In the genomic region with DNA sequence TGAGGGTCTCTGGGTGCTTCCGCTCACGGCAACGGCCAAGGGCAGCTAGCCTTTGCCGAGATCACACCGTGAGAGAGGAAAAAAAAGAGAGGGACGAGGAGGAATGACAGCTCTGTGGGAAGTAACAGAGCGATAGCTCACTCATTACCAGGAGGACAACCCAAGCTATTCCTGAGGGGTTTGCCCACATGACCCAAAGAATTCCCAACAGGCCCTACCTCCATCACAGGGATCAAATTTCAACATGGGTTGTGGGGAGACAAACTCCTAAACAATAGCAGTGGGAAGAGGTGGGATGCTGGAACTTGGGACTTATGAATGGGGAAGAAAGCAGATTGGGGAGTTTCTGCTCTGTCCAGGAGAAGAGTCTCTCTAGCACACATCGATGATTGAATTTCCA, we compare ENCODE assay signal across 1 cellular context.
TF ChIP-seq lines count a peak whose summit lies in the region.

No MANE protein-coding gene starts in this region.

TF ChIP-seq in GM23338, 12 proteins besides CTCF, POLR2A, EP300 and RAD21:
- TF ChIP-seq, protein P1, sequence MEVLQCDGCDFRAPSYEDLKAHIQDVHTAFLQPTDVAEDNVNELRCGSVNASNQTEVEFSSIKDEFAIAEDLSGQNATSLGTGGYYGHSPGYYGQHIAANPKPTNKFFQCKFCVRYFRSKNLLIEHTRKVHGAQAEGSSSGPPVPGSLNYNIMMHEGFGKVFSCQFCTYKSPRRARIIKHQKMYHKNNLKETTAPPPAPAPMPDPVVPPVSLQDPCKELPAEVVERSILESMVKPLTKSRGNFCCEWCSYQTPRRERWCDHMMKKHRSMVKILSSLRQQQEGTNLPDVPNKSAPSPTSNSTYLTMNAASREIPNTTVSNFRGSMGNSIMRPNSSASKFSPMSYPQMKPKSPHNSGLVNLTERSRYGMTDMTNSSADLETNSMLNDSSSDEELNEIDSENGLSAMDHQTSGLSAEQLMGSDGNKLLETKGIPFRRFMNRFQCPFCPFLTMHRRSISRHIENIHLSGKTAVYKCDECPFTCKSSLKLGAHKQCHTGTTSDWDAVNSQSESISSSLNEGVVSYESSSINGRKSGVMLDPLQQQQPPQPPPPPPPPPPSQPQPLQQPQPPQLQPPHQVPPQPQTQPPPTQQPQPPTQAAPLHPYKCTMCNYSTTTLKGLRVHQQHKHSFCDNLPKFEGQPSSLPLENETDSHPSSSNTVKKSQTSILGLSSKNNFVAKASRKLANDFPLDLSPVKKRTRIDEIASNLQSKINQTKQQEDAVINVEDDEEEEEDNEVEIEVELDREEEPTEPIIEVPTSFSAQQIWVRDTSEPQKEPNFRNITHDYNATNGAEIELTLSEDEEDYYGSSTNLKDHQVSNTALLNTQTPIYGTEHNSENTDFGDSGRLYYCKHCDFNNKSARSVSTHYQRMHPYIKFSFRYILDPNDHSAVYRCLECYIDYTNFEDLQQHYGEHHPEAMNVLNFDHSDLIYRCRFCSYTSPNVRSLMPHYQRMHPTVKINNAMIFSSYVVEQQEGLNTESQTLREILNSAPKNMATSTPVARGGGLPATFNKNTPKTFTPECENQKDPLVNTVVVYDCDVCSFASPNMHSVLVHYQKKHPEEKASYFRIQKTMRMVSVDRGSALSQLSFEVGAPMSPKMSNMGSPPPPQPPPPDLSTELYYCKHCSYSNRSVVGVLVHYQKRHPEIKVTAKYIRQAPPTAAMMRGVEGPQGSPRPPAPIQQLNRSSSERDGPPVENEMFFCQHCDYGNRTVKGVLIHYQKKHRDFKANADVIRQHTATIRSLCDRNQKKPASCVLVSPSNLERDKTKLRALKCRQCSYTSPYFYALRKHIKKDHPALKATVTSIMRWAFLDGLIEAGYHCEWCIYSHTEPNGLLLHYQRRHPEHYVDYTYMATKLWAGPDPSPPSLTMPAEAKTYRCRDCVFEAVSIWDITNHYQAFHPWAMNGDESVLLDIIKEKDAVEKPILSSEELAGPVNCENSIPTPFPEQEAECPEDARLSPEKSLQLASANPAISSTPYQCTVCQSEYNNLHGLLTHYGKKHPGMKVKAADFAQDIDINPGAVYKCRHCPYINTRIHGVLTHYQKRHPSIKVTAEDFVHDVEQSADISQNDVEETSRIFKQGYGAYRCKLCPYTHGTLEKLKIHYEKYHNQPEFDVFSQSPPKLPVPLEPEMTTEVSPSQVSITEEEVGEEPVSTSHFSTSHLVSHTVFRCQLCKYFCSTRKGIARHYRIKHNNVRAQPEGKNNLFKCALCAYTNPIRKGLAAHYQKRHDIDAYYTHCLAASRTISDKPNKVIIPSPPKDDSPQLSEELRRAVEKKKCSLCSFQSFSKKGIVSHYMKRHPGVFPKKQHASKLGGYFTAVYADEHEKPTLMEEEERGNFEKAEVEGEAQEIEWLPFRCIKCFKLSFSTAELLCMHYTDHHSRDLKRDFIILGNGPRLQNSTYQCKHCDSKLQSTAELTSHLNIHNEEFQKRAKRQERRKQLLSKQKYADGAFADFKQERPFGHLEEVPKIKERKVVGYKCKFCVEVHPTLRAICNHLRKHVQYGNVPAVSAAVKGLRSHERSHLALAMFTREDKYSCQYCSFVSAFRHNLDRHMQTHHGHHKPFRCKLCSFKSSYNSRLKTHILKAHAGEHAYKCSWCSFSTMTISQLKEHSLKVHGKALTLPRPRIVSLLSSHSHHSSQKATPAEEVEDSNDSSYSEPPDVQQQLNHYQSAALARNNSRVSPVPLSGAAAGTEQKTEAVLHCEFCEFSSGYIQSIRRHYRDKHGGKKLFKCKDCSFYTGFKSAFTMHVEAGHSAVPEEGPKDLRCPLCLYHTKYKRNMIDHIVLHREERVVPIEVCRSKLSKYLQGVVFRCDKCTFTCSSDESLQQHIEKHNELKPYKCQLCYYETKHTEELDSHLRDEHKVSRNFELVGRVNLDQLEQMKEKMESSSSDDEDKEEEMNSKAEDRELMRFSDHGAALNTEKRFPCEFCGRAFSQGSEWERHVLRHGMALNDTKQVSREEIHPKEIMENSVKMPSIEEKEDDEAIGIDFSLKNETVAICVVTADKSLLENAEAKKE (CRISPR knock-in tag; IDR thresholded peaks at IDR 0.05) = no peak
- TF ChIP-seq, protein P2, sequence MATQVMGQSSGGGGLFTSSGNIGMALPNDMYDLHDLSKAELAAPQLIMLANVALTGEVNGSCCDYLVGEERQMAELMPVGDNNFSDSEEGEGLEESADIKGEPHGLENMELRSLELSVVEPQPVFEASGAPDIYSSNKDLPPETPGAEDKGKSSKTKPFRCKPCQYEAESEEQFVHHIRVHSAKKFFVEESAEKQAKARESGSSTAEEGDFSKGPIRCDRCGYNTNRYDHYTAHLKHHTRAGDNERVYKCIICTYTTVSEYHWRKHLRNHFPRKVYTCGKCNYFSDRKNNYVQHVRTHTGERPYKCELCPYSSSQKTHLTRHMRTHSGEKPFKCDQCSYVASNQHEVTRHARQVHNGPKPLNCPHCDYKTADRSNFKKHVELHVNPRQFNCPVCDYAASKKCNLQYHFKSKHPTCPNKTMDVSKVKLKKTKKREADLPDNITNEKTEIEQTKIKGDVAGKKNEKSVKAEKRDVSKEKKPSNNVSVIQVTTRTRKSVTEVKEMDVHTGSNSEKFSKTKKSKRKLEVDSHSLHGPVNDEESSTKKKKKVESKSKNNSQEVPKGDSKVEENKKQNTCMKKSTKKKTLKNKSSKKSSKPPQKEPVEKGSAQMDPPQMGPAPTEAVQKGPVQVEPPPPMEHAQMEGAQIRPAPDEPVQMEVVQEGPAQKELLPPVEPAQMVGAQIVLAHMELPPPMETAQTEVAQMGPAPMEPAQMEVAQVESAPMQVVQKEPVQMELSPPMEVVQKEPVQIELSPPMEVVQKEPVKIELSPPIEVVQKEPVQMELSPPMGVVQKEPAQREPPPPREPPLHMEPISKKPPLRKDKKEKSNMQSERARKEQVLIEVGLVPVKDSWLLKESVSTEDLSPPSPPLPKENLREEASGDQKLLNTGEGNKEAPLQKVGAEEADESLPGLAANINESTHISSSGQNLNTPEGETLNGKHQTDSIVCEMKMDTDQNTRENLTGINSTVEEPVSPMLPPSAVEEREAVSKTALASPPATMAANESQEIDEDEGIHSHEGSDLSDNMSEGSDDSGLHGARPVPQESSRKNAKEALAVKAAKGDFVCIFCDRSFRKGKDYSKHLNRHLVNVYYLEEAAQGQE (IDR thresholded peaks at IDR 0.05; ENCODE audit: unreplicated experiment) = no peak
- no peak for TF ChIP-seq EZH2 (IDR thresholded peaks at IDR 0.05; ENCODE audit: low read depth, unreplicated experiment)
- no peak for TF ChIP-seq JUNB (IDR thresholded peaks at IDR 0.05; ENCODE audit: unreplicated experiment)
- TF ChIP-seq EZH2phosphoT487 (IDR thresholded peaks at IDR 0.05; ENCODE audit: unreplicated experiment) = no peak
- TF ChIP-seq ZNF114 (CRISPR knock-in tag; IDR thresholded peaks at IDR 0.05) = no peak
- no peak for TF ChIP-seq POLR2AphosphoS5 (IDR thresholded peaks at IDR 0.05; ENCODE audit: low read depth)
- no peak for TF ChIP-seq CREB1 (CRISPR knock-in tag; IDR thresholded peaks at IDR 0.05; ENCODE audit: low read depth)
- no peak for TF ChIP-seq STAT1 (IDR thresholded peaks at IDR 0.05; ENCODE audit: unreplicated experiment)
- TF ChIP-seq, protein P3, sequence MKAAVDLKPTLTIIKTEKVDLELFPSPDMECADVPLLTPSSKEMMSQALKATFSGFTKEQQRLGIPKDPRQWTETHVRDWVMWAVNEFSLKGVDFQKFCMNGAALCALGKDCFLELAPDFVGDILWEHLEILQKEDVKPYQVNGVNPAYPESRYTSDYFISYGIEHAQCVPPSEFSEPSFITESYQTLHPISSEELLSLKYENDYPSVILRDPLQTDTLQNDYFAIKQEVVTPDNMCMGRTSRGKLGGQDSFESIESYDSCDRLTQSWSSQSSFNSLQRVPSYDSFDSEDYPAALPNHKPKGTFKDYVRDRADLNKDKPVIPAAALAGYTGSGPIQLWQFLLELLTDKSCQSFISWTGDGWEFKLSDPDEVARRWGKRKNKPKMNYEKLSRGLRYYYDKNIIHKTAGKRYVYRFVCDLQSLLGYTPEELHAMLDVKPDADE (IDR thresholded peaks at IDR 0.05) = no peak
- no peak for TF ChIP-seq ZNF331 (CRISPR knock-in tag; IDR thresholded peaks at IDR 0.05; ENCODE audit: low read depth)
- no peak for TF ChIP-seq NANOG (IDR thresholded peaks at IDR 0.05; ENCODE audit: borderline replicate concordance)
TF ChIP-seq in GM23338: peak in this region for 0.
